27 cellular contexts compared by ENCODE assay signal in the genomic region with DNA sequence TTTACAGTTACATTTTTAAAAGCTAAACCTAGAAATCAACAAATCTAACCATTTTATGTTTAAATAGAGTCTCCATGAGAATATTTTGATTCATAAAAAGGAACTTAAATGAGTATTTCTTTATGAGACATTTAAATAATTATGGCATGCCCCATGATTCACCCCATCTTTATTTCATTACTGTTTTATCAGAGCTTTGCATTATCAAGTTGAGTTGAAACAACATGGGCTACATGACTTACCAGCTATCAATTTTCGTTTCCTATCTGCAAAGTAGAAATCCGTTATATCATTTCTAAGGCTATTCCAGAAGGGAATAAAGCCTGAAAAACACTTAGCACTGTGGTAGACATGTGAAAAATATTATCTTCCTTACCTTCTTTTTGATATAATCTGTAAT.
"Had no signal": no experiment of that assay in that cellular context is flagged by ENCODE, and none has a peak within 500 bp of the region (broad histone marks: within the 10 kb centered on the region; RNA-seq: fewer than 3 reads in every experiment).

No MANE protein-coding gene starts in this region.

- H3K27me3 ChIP-seq: colonic mucosa, gastroesophageal sphincter, hepatocyte, stomach, suprapubic skin, tibial artery, upper lobe of right lung had no signal

- H3K4me3 ChIP-seq: colonic mucosa, gastroesophageal sphincter, hepatocyte, stomach, suprapubic skin, tibial artery, upper lobe of right lung had no signal

- H3K36me3 ChIP-seq: colonic mucosa, gastroesophageal sphincter, stomach, suprapubic skin, tibial artery, upper lobe of right lung had no signal

- H3K4me1 Mint-ChIP-seq: activated T-helper 17 cell treated with anti-CD3 and anti-CD28 coated beads, Interleukin-2, amount 50 U/mL, for 72 hours; immature natural killer cell; stimulated activated naive B cell treated with anti-CD40 and anti-IgM and Interleukin-4, amounts not matched to agents 10 μg/mL and 1 μg/mL and 100 μg/mL, for 72 hours had no signal

- H3K4me1 ChIP-seq: colonic mucosa, upper lobe of right lung had no signal

- H3K36me3 Mint-ChIP-seq: activated naive CD4-positive, alpha-beta T cell treated with anti-CD3 and anti-CD28 coated beads, Interleukin-2, amount 50 U/mL, for 72 hours; immature natural killer cell; naive thymus-derived CD4-positive, alpha-beta T cell; stimulated activated naive B cell treated with anti-CD40 and anti-IgM and Interleukin-4, amounts not matched to agents 10 μg/mL and 1 μg/mL and 100 μg/mL, for 72 hours had no signal

- H3K9me3 ChIP-seq: colonic mucosa, gastroesophageal sphincter, stomach, suprapubic skin, tibial artery, upper lobe of right lung had no signal

- ATAC-seq: activated CD8-positive, alpha-beta T cell treated with anti-CD3 and anti-CD28 coated beads for 36 hours; activated naive CD4-positive, alpha-beta T cell treated with anti-CD3 and anti-CD28 coated beads, Interleukin-2, amount 50 U/mL, for 72 hours; activated T-cell treated with anti-CD3 and anti-CD28 coated beads, Interleukin-2, amount 50 U/mL, for 4 hours; activated T-helper 17 cell treated with anti-CD3 and anti-CD28 coated beads, Interleukin-2, amount 50 U/mL, for 72 hours; gastroesophageal sphincter; left colon; naive thymus-derived CD4-positive, alpha-beta T cell; right cardiac atrium; stimulated activated naive B cell treated with anti-CD40 and anti-IgM and Interleukin-4, amounts not matched to agents 10 μg/mL and 1 μg/mL and 100 μg/mL, for 72 hours; upper lobe of right lung had no signal

- H3K4me3 Mint-ChIP-seq: activated CD8-positive, alpha-beta T cell treated with anti-CD3 and anti-CD28 coated beads for 36 hours; activated T-cell treated with anti-CD3 and anti-CD28 coated beads, Interleukin-2, amount 50 U/mL, for 4 hours; activated T-helper 17 cell treated with anti-CD3 and anti-CD28 coated beads, Interleukin-2, amount 50 U/mL, for 72 hours; immature natural killer cell; naive thymus-derived CD4-positive, alpha-beta T cell; stimulated activated naive B cell treated with anti-CD40 and anti-IgM and Interleukin-4, amounts not matched to agents 10 μg/mL and 1 μg/mL and 100 μg/mL, for 72 hours; T-helper 1 cell treated with Interleukin-12 subunit alpha and Interleukin-12 subunit beta and Interleukin-4 antibody, amounts not matched to agents 30 μg/mL and 1 μg/mL, for 36 hours had no signal

- H3K27me3 Mint-ChIP-seq: activated T-helper 17 cell treated with anti-CD3 and anti-CD28 coated beads, Interleukin-2, amount 50 U/mL, for 72 hours; stimulated activated naive B cell treated with anti-CD40 and anti-IgM and Interleukin-4, amounts not matched to agents 10 μg/mL and 1 μg/mL and 100 μg/mL, for 72 hours had no signal

- DNase-seq: activated CD4-positive, alpha-beta T cell treated with anti-CD3 and anti-CD28 coated beads for 1 hour; activated CD4-positive, alpha-beta T cell treated with anti-CD3 and anti-CD28 coated beads, Interleukin-2, amount 50 U/mL, for 1 hour; activated CD8-positive, alpha-beta T cell treated with anti-CD3 and anti-CD28 coated beads for 36 hours; activated gamma-delta T cell treated with Interleukin-2 at 50 U/mL for 16 hours; activated T-cell treated with anti-CD3 and anti-CD28 coated beads, Interleukin-2, amount 50 U/mL, for 4 hours; cerebellar nuclear complex; colonic mucosa; effector memory CD4-positive, alpha-beta T cell; immature natural killer cell; kidney; left colon; midbrain; naive thymus-derived CD4-positive, alpha-beta T cell; right cardiac atrium; stimulated activated CD4-positive, alpha-beta T cell treated with anti-CD3 and anti-CD28 coated beads, Interleukin-15, amount 100 ng/mL, for 24 hours; stimulated activated CD4-positive, alpha-beta T cell treated with anti-CD3 and anti-CD28 coated beads, Interleukin-2, amount 100 ng/mL, for 24 hours; stimulated activated naive B cell treated with anti-CD40 and anti-IgM and Interleukin-4, amounts not matched to agents 10 μg/mL and 1 μg/mL and 100 μg/mL, for 72 hours; stomach; T-helper 9 cell; tibial artery; upper lobe of right lung had no signal

- H3K9me3 Mint-ChIP-seq: activated CD8-positive, alpha-beta T cell treated with anti-CD3 and anti-CD28 coated beads for 36 hours; activated naive CD4-positive, alpha-beta T cell treated with anti-CD3 and anti-CD28 coated beads, Interleukin-2, amount 50 U/mL, for 72 hours; activated T-cell treated with anti-CD3 and anti-CD28 coated beads, Interleukin-2, amount 50 U/mL, for 4 hours; activated T-helper 17 cell treated with anti-CD3 and anti-CD28 coated beads, Interleukin-2, amount 50 U/mL, for 72 hours; immature natural killer cell; stimulated activated naive B cell treated with anti-CD40 and anti-IgM and Interleukin-4, amounts not matched to agents 10 μg/mL and 1 μg/mL and 100 μg/mL, for 72 hours; T-helper 1 cell treated with Interleukin-12 subunit alpha and Interleukin-12 subunit beta and Interleukin-4 antibody, amounts not matched to agents 30 μg/mL and 1 μg/mL, for 36 hours had no signal

- H3K27ac Mint-ChIP-seq: activated CD8-positive, alpha-beta T cell treated with anti-CD3 and anti-CD28 coated beads for 36 hours; activated naive CD4-positive, alpha-beta T cell treated with anti-CD3 and anti-CD28 coated beads, Interleukin-2, amount 50 U/mL, for 72 hours; activated T-helper 17 cell treated with anti-CD3 and anti-CD28 coated beads, Interleukin-2, amount 50 U/mL, for 72 hours; immature natural killer cell; naive thymus-derived CD4-positive, alpha-beta T cell; stimulated activated naive B cell treated with anti-CD40 and anti-IgM and Interleukin-4, amounts not matched to agents 10 μg/mL and 1 μg/mL and 100 μg/mL, for 72 hours; T-helper 1 cell treated with Interleukin-12 subunit alpha and Interleukin-12 subunit beta and Interleukin-4 antibody, amounts not matched to agents 30 μg/mL and 1 μg/mL, for 36 hours had no signal

- H3K27ac ChIP-seq: colonic mucosa, gastroesophageal sphincter, stomach, suprapubic skin, tibial artery, upper lobe of right lung had no signal
